In genomic region chr20:25864986-25865714, GRCh38 we compare ENCODE assay signal across 1 cellular context.
TF ChIP-seq lines count a peak whose summit lies in the region.

No MANE protein-coding gene starts in this region.

TF ChIP-seq in K562, 482 proteins besides CTCF, POLR2A, EP300 and RAD21 (continued from another document):
- TF ChIP-seq NUFIP1 (IDR thresholded peaks at IDR 0.05; ENCODE audit: partially characterized antibody) (no peak), YBX1 (IDR thresholded peaks at IDR 0.05) (no peak), ZNF354B (CRISPR knock-in tag; IDR thresholded peaks at IDR 0.05) (no peak), PYGO2 (tag; IDR thresholded peaks at IDR 0.05) (no peak), SETDB1 (IDR thresholded peaks at IDR 0.05; ENCODE audit: low read length) (no peak), ATF6 (CRISPR knock-in tag; IDR thresholded peaks at IDR 0.05) (no peak), HOXB6 (CRISPR knock-in tag; IDR thresholded peaks at IDR 0.05; ENCODE audit: borderline replicate concordance) (no peak), NFXL1 (CRISPR knock-in tag; IDR thresholded peaks at IDR 0.05) (no peak), PHTF2 (CRISPR knock-in tag; IDR thresholded peaks at IDR 0.05) (no peak), TRIM28 (IDR thresholded peaks at IDR 0.05) (no peak), ZBED1 (IDR thresholded peaks at IDR 0.05) (no peak), RBM15 (IDR thresholded peaks at IDR 0.05; ENCODE audit: insufficient read depth, low read length) (no peak)
